ENCODE assay signal across 18 cellular contexts in genomic region chr6:151065027-151065815, GRCh38.
A peak's percentile ranks its signal among the peaks of the same experiment; 100 is the strongest.
DNase-seq lines count a peak whose midpoint lies in the region; TF ChIP-seq lines count a peak whose summit lies in the region.
"Had no signal": no experiment of that assay in that cellular context is flagged by ENCODE, and none has a peak within 500 bp of the region (broad histone marks: within the 10 kb centered on the region; RNA-seq: fewer than 3 reads in every experiment).

No MANE protein-coding gene starts in this region.

- no peak for TF ChIP-seq EP300 in esophagus muscularis mucosa (IDR thresholded peaks at IDR 0.05)

- no peaks in the 10 kb centered on the region for H3K27me3 ChIP-seq in esophagus muscularis mucosa
- H3K27me3 ChIP-seq: BLaER1 treated with 17β-estradiol and CSF1 and Interleukin-3, amounts not matched to agents 10 nM and 100 nM; foreskin keratinocyte had no signal

- DNase-seq in activated CD8-positive, alpha-beta memory T cell treated with anti-CD3 and anti-CD28 coated beads for 24 hours = peak; percentile 37
- no peak for DNase-seq in activated CD8-positive, alpha-beta memory T cell treated with anti-CD3 and anti-CD28 coated beads, Interleukin-2, amount 50 U/mL, for 4 hours
- DNase-seq in esophagus muscularis mucosa (ENCODE audit: extremely low spot score) (peak; percentile 88), mesothelial cell of epicardium (ENCODE audit: low spot score in 2 of 2, unreplicated experiment in 2 of 2) (no peak), SKM-1 (lab: John Stamatoyannopoulos, UW; ENCODE audit: unreplicated experiment) (no peak), HuH-7 (ENCODE audit: low spot score) (no peak), activated T-cell treated with anti-CD3 and anti-CD28 coated beads for 4 hours (no peak)
- DNase-seq: activated naive CD4-positive, alpha-beta T cell; anterior cingulate cortex; cerebellar nuclear complex; foreskin keratinocyte; H7; NCI-H2029 treated with DMSO at 0.1 percent for 48 hours; NCI-H524 had no signal

- intact Hi-C loops in esophagus muscularis mucosa (cut with DNase I) = no loop called here

- H3K27ac ChIP-seq in esophagus muscularis mucosa (replicated peaks in 1 of 4) (peak overlapping the region in 2 of 4 donors; percentile 3 to 12), temporal lobe (ENCODE audit: low read depth, low read length) (peak overlapping the region; percentile 61)
- H3K27ac ChIP-seq: BLaER1 treated with 17β-estradiol and CSF1 and Interleukin-3, amounts not matched to agents 10 nM and 100 nM; foreskin keratinocyte; thoracic aorta had no signal

- H3K4me1 Mint-ChIP-seq in mesothelial cell of epicardium = peaks cover 71% of the 10 kb centered on the region

- no peaks in the 10 kb centered on the region for H3K36me3 ChIP-seq in esophagus muscularis mucosa
- H3K36me3 ChIP-seq: thoracic aorta had no signal

- peaks cover 22 to 51% (median 33%) of the 10 kb centered on the region in 4 donors for H3K4me1 ChIP-seq in esophagus muscularis mucosa

- H3K4me3 ChIP-seq in esophagus muscularis mucosa = no peak overlapping the region
- H3K4me3 ChIP-seq: BLaER1 treated with 17β-estradiol and CSF1 and Interleukin-3, amounts not matched to agents 10 nM and 100 nM; thoracic aorta had no signal

- TF ChIP-seq CTCF in esophagus muscularis mucosa (IDR thresholded peaks at IDR 0.05) (no peak), mesothelial cell of epicardium (IDR thresholded peaks at IDR 0.05; ENCODE audit: unreplicated experiment) (no peak)

- no peaks in the 10 kb centered on the region for H3K9me3 Mint-ChIP-seq in mesothelial cell of epicardium
- H3K9me3 Mint-ChIP-seq: T-helper 2 cell treated with Interferon-gamma antibody and Interleukin-4, amounts not matched to agents 5 μg/mL and 100 μg/mL, for 36 hours had no signal

- TF ChIP-seq POLR2A in esophagus muscularis mucosa (IDR thresholded peaks at IDR 0.05; ENCODE audit: low read depth) = no peak

- H3K27ac Mint-ChIP-seq in mesothelial cell of epicardium = peak overlapping the region; percentile 86
- H3K27ac Mint-ChIP-seq: T-helper 2 cell treated with Interferon-gamma antibody and Interleukin-4, amounts not matched to agents 5 μg/mL and 100 μg/mL, for 36 hours had no signal

- H3K36me3 Mint-ChIP-seq in mesothelial cell of epicardium = peaks cover 1% of the 10 kb centered on the region

- no peaks in the 10 kb centered on the region for H3K27me3 Mint-ChIP-seq in mesothelial cell of epicardium (ENCODE audit: low read depth)

- H3K4me3 Mint-ChIP-seq in mesothelial cell of epicardium = no peak overlapping the region
- H3K4me3 Mint-ChIP-seq: T-helper 2 cell treated with Interferon-gamma antibody and Interleukin-4, amounts not matched to agents 5 μg/mL and 100 μg/mL, for 36 hours had no signal

- H3K9me3 ChIP-seq in esophagus muscularis mucosa = no peaks in the 10 kb centered on the region
- H3K9me3 ChIP-seq: thoracic aorta had no signal

- WGBS in esophagus muscularis mucosa = 95% methylated on average over 10 of the region's 10 CpGs

Comparison
In these comparisons a context has a peak if more than half of its experiments do, and no peak if none do; other contexts are left out.
1. DNase-seq: peak in activated CD8-positive, alpha-beta memory T cell treated with anti-CD3 and anti-CD28 coated beads for 24 hours (single experiment) and esophagus muscularis mucosa (single experiment); none in activated CD8-positive, alpha-beta memory T cell treated with anti-CD3 and anti-CD28 coated beads, Interleukin-2, amount 50 U/mL, for 4 hours (single experiment), mesothelial cell of epicardium (0 of 2), SKM-1 (single experiment), HuH-7 (single experiment) and activated T-cell treated with anti-CD3 and anti-CD28 coated beads for 4 hours (single experiment).